8 cellular contexts compared by ENCODE assay signal in the genomic region with DNA sequence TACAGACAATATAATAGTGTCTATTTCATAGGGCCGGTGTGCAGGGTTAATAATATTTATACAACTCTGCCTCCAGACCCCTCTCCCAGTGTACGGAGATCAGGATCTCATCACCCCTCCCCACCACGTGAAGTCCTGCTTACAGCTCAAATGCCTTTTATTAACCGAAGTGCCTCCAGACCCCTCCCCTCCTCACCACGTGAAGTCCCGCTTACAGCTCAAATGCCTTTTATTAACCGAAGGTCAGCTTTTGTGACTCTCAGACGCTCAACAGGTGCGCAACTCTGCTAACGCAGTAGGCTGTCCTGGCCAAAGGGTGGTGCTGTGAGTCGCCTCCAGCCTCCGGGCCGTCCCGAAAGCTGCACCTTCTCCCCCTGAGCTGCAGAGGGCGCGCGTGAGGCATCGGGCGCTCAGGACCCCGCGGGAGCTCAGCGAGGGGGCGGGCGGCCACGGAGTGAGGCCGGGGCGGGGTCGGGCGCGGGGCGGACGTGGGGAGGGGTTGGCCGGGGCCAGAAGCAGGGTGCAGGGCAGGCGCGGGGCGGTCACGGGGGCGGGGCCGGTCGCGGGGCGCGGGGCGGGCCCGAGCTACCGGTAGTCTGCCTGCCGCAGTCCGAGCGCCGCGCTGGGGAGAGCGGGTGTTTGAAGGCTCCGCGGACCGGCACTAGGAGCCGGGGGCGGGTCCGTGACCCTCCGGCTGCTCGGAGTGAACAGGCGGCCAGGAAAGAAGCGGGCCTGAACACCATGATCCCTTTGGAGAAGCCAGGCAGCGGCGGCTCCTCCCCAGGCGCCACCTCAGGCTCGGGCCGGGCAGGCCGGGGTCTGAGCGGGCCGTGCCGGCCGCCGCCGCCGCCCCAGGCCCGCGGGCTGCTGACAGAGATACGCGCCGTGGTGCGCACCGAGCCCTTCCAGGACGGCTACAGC. TPM values are rescaled to one million over a fixed set of nuclear protein-coding genes. Genes with fewer than 3 reads are reported as not detected.
DNase-seq lines count a peak whose midpoint lies in the region; TF ChIP-seq lines count a peak whose summit lies in the region.

TSS of gene STK17A (plus strand) at position 606 of the 921 bp plus-strand sequence. CDS start at position 742, 136 bp downstream.

- H2AFZ ChIP-seq in MM.1S (ENCODE audit: low read length), result peak within 1 kb of the TSS; percentile 37

- peaks cover 46% of the 10 kb centered on the region for H3K79me2 ChIP-seq in MM.1S (ENCODE audit: low read length)

- H3K27ac ChIP-seq in MM.1S (ENCODE audit: low read length), result peak within 1 kb of the TSS; percentile 80
- peak within 1 kb of the TSS; percentile 91 for H3K27ac ChIP-seq in SJSA1
- H3K27ac ChIP-seq in suprapubic skin, result peak within 1 kb of the TSS; percentile 95

- DNase-seq in GM03348 (ENCODE audit: low spot score) (peak; percentile 98), HCEC 1CT (peak; percentile 87), MM.1S (peak; percentile 98), SJSA1 (ENCODE audit: low read depth in 1 of 2, low spot score in 2 of 2) (peak; percentile 86 to 90), germinal center (ENCODE audit: low spot score) (peak; percentile 95), nucleus accumbens (lab: John Stamatoyannopoulos, UW) (peak in 55 of 56 donors; percentile 51 to 97 (median 85)), suprapubic skin (ENCODE audit: low spot score in 2 of 2) (peak; percentile 95 to 96)
- DNase-seq in activated naive CD4-positive, alpha-beta T cell treated with Interleukin-2 at 50 U/mL for 16 hours, result peak; percentile 94

- peak within 1 kb of the TSS; percentile 77 for H3K9ac ChIP-seq in MM.1S (ENCODE audit: low read length)

- no peaks in the 10 kb centered on the region for H3K9me3 ChIP-seq in MM.1S (replicated peaks; ENCODE audit: insufficient read depth, low read length)
- H3K9me3 ChIP-seq in SJSA1 (replicated peaks), result 0 out of 2 replicates have a peak, but pooled peaks cover 6% of the 10 kb centered on the region
- H3K9me3 ChIP-seq in suprapubic skin, result no peaks in the 10 kb centered on the region

- WGBS in suprapubic skin, result 2% methylated on average over 14 of the region's 83 CpGs

- H3K27me3 ChIP-seq in MM.1S (replicated peaks; ENCODE audit: insufficient read depth, low read length) (no peaks in the 10 kb centered on the region), SJSA1 (replicated peaks) (no peaks in the 10 kb centered on the region), suprapubic skin (peaks cover 3% of the 10 kb centered on the region)

- peaks cover 29% of the 10 kb centered on the region for H3F3A ChIP-seq in MM.1S (ENCODE audit: insufficient read depth, low read length)

- H3K4me2 ChIP-seq in MM.1S (ENCODE audit: low read depth, low read length), result peak within 1 kb of the TSS; percentile 86

- no peaks in the 10 kb centered on the region for H3K36me3 ChIP-seq in MM.1S (replicated peaks; ENCODE audit: insufficient read depth, low read length)
- peaks cover 8% of the 10 kb centered on the region for H3K36me3 ChIP-seq in SJSA1
- H3K36me3 ChIP-seq in suprapubic skin, result no peaks in the 10 kb centered on the region

- no peaks in the 10 kb centered on the region for H3K9me2 ChIP-seq in MM.1S (replicated peaks; ENCODE audit: insufficient read depth, low read length)

- peak; percentile 99 for TF ChIP-seq CTCF in MM.1S (IDR thresholded peaks at IDR 0.05; ENCODE audit: low read length)
- TF ChIP-seq CTCF in suprapubic skin (IDR thresholded peaks at IDR 0.05), result peak; percentile 97 to 100

- H3K4me1 ChIP-seq in MM.1S (ENCODE audit: low read length) (peaks cover 20% of the 10 kb centered on the region), SJSA1 (replicated peaks) (peaks cover 24% of the 10 kb centered on the region), suprapubic skin (peaks cover 28% of the 10 kb centered on the region)

- TF ChIP-seq POLR2A in suprapubic skin (IDR thresholded peaks at IDR 0.05), result peak; percentile 62 to 79

- no peaks in the 10 kb centered on the region for H4K20me1 ChIP-seq in MM.1S (ENCODE audit: insufficient read depth, low read length)

- H3K4me3 ChIP-seq in MM.1S (ENCODE audit: low read length) (peak within 1 kb of the TSS; percentile 80), SJSA1 (peak within 1 kb of the TSS; percentile 99), suprapubic skin (peak within 1 kb of the TSS; percentile 95)

- no peak for TF ChIP-seq EP300 in suprapubic skin (IDR thresholded peaks at IDR 0.05)

RNA-seq across cellular contexts. Expression of gene STK17A, which starts in this region (rescaled TPM):
- total RNA-seq in SJSA1 (2014; rRNA removed; shearing (Covaris generic)), result 47.0 and 49.5 TPM in 2 replicates
- total RNA-seq in suprapubic skin, result 10 to 100 TPM; 14.2 to 18.3 (median 15.9) TPM

Comparison
In these comparisons a context has a peak if more than half of its experiments do, and no peak if none do; other contexts are left out.
1. Peak in every context shown above with its lines: DNase-seq, H3K4me3 ChIP-seq and H3K27ac ChIP-seq.